In the genomic region with DNA sequence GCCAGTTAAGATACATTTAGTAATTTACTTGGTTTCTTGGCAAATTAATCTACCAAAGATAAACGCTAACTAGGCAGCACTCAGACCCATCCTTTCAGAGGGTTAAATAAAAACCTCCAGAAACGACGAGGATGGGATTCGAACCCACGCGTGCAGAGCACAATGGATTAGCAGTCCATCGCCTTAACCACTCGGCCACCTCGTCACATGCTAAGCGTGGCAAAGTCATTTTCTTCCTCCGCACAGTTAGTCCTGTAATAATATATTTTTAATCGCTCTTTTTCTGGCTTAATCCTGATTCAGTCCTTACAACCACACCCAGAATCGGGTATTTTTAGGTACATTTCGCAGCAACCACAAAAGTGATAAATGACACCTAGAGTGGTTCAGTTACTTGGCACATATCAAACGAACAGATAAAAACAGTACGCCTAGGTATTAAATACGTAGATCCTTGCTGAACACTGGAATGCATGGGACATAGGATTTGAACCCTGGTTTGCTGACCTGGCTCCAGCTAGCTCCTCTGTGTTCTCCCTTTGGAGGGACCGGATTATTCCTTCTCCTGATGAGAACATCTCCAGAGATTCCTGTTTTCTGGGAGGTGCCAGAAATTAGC, we compare ENCODE assay signal across 9 cellular contexts.
DNase-seq lines count a peak whose midpoint lies in the region; ATAC-seq, FAIRE-seq and TF ChIP-seq lines count a peak whose summit lies in the region.
"Had no signal": no experiment of that assay in that cellular context is flagged by ENCODE, and none has a peak within 500 bp of the region (broad histone marks: within the 10 kb centered on the region; RNA-seq: fewer than 3 reads in every experiment).

No MANE protein-coding gene starts in this region.

- no peaks in the 10 kb centered on the region for H3K36me3 ChIP-seq in HEK293 (ENCODE audit: control insufficient read depth in 2 of 2, insufficient read depth in 1 of 2, low read length in 2 of 2)

- no peaks in the 10 kb centered on the region for H3K4me1 ChIP-seq in HEK293 (ENCODE audit: control insufficient read depth, insufficient read depth, low read length)

- peak overlapping the region; percentile 37; the same call in 1 of the 2 replicates for H3K27ac ChIP-seq in HEK293 (ENCODE audit: extremely low read depth, low read depth, low read length)

- no peaks in the 10 kb centered on the region for H3K9me3 ChIP-seq in HEK293 (ENCODE audit: control insufficient read depth, insufficient read depth, low read depth, low read length)

- CTCF ChIA-PET in HEK293 (lab: Yijun Ruan, JAX), result interaction anchor here (0.7 to 1.6 kb wide), 4 partner anchors 9 to 54 kb away, joined by 3 to 6 read pairs (median 4); no protein-coding TSS in a partner anchor

- H3K4me3 ChIP-seq in HEK293 (ENCODE audit: low read depth, low read length) (peak overlapping the region; percentile 48), skeletal muscle cell (ENCODE audit: low read depth, low read length) (peak overlapping the region; percentile 50)

- DNase-seq in Ammon's horn (ENCODE audit: low spot score) (peak; percentile 47), RCC 7860 (ENCODE audit: low spot score) (peak; percentile 74), dermis microvascular lymphatic vessel endothelial cell (ENCODE audit: low read depth in 2 of 2) (peak; percentile 14 to 35), skeletal muscle cell (ENCODE audit: low read depth) (no peak), midbrain (lab: John Stamatoyannopoulos, UW) (no peak)

- POLR2A ChIA-PET in HEK293 (lab: Yijun Ruan, JAX), result interaction anchor here (0.5 to 2.5 kb wide), 4 partner anchors 8 to 77 kb away, joined by 3 to 16 read pairs (median 6); a partner anchor contains a TSS

- ATAC-seq in HG02763 (IDR thresholded peaks at IDR 0.05; ENCODE audit: unreplicated experiment) (no peak), GM18519 (IDR thresholded peaks at IDR 0.05; ENCODE audit: low FRiP score, unreplicated experiment) (no peak)

- no peak for TF ChIP-seq CTCF in HEK293 (tag by site-specific recombination; IDR thresholded peaks at IDR 0.05)

- FAIRE-seq in RCC 7860 (lab: Jason Lieb, UNC), result peak; percentile 59
- FAIRE-seq: islet of Langerhans had no signal

TF ChIP-seq in HEK293, 187 proteins besides CTCF, POLR2A, EP300 and RAD21 (continues in another document):
- TF ChIP-seq ZNF776 (tag by site-specific recombination; IDR thresholded peaks at IDR 0.05; ENCODE audit: borderline replicate concordance) (no peak), ZNF2 (tag by site-specific recombination; IDR thresholded peaks at IDR 0.05) (peak; percentile 88), ZNF792 (tag by site-specific recombination; IDR thresholded peaks at IDR 0.05) (no peak), ZNF155 (tag by site-specific recombination; IDR thresholded peaks at IDR 0.05) (no peak), ZNF426 (tag by site-specific recombination; IDR thresholded peaks at IDR 0.05) (no peak), KLF1 (tag by site-specific recombination; IDR thresholded peaks at IDR 0.05) (no peak), ZSCAN23 (tag by site-specific recombination; IDR thresholded peaks at IDR 0.05) (no peak), ZNF10 (tag by site-specific recombination; IDR thresholded peaks at IDR 0.05) (peak; percentile 95), KLF16 (tag by site-specific recombination; IDR thresholded peaks at IDR 0.05) (no peak), ZNF16 (tag by site-specific recombination; IDR thresholded peaks at IDR 0.05; ENCODE audit: low read depth) (no peak), SP2 (tag by site-specific recombination; IDR thresholded peaks at IDR 0.05) (no peak), ZNF311 (tag by site-specific recombination; IDR thresholded peaks at IDR 0.05; ENCODE audit: borderline replicate concordance) (no peak), ZNF654 (tag by site-specific recombination; IDR thresholded peaks at IDR 0.05; ENCODE audit: low read depth) (no peak), ZNF521 (tag by site-specific recombination; IDR thresholded peaks at IDR 0.05) (no peak), ZSCAN30 (tag by site-specific recombination; IDR thresholded peaks at IDR 0.05) (peak; percentile 74; the same call in 1 of the 2 replicates), ZNF214 (tag by site-specific recombination; IDR thresholded peaks at IDR 0.05; ENCODE audit: borderline replicate concordance) (no peak), ZNF610 (tag by site-specific recombination; IDR thresholded peaks at IDR 0.05; ENCODE audit: borderline replicate concordance) (peak; percentile 36; the same call in 1 of the 2 replicates), ZSCAN16 (tag by site-specific recombination; IDR thresholded peaks at IDR 0.05) (no peak), ZNF221 (tag by site-specific recombination; IDR thresholded peaks at IDR 0.05; ENCODE audit: borderline replicate concordance) (no peak), ZNF626 (tag by site-specific recombination; IDR thresholded peaks at IDR 0.05) (peak; percentile 46; the same call in 1 of the 2 replicates), ZNF501 (tag by site-specific recombination; IDR thresholded peaks at IDR 0.05) (peak; percentile 87)
- TF ChIP-seq, protein P1, sequence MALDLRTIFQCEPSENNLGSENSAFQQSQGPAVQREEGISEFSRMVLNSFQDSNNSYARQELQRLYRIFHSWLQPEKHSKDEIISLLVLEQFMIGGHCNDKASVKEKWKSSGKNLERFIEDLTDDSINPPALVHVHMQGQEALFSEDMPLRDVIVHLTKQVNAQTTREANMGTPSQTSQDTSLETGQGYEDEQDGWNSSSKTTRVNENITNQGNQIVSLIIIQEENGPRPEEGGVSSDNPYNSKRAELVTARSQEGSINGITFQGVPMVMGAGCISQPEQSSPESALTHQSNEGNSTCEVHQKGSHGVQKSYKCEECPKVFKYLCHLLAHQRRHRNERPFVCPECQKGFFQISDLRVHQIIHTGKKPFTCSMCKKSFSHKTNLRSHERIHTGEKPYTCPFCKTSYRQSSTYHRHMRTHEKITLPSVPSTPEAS (tag by site-specific recombination; IDR thresholded peaks at IDR 0.05), result no peak
- TF ChIP-seq, protein P2, sequence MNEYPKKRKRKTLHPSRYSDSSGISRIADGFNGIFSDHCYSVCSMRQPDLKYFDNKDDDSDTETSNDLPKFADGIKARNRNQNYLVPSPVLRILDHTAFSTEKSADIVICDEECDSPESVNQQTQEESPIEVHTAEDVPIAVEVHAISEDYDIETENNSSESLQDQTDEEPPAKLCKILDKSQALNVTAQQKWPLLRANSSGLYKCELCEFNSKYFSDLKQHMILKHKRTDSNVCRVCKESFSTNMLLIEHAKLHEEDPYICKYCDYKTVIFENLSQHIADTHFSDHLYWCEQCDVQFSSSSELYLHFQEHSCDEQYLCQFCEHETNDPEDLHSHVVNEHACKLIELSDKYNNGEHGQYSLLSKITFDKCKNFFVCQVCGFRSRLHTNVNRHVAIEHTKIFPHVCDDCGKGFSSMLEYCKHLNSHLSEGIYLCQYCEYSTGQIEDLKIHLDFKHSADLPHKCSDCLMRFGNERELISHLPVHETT (tag by site-specific recombination; IDR thresholded peaks at IDR 0.05), result peak; percentile 86
- TF ChIP-seq, protein P3, sequence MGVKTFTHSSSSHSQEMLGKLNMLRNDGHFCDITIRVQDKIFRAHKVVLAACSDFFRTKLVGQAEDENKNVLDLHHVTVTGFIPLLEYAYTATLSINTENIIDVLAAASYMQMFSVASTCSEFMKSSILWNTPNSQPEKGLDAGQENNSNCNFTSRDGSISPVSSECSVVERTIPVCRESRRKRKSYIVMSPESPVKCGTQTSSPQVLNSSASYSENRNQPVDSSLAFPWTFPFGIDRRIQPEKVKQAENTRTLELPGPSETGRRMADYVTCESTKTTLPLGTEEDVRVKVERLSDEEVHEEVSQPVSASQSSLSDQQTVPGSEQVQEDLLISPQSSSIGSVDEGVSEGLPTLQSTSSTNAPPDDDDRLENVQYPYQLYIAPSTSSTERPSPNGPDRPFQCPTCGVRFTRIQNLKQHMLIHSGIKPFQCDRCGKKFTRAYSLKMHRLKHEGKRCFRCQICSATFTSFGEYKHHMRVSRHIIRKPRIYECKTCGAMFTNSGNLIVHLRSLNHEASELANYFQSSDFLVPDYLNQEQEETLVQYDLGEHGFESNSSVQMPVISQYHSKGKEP (tag by site-specific recombination; IDR thresholded peaks at IDR 0.05), result peak; percentile 46; the same call in 1 of the 2 replicates
- TF ChIP-seq, protein P4, sequence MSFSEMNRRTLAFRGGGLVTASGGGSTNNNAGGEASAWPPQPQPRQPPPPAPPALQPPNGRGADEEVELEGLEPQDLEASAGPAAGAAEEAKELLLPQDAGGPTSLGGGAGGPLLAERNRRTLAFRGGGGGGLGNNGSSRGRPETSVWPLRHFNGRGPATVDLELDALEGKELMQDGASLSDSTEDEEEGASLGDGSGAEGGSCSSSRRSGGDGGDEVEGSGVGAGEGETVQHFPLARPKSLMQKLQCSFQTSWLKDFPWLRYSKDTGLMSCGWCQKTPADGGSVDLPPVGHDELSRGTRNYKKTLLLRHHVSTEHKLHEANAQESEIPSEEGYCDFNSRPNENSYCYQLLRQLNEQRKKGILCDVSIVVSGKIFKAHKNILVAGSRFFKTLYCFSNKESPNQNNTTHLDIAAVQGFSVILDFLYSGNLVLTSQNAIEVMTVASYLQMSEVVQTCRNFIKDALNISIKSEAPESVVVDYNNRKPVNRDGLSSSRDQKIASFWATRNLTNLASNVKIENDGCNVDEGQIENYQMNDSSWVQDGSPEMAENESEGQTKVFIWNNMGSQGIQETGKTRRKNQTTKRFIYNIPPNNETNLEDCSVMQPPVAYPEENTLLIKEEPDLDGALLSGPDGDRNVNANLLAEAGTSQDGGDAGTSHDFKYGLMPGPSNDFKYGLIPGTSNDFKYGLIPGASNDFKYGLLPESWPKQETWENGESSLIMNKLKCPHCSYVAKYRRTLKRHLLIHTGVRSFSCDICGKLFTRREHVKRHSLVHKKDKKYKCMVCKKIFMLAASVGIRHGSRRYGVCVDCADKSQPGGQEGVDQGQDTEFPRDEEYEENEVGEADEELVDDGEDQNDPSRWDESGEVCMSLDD (tag by site-specific recombination; IDR thresholded peaks at IDR 0.05), result no peak
- TF ChIP-seq, protein P5, sequence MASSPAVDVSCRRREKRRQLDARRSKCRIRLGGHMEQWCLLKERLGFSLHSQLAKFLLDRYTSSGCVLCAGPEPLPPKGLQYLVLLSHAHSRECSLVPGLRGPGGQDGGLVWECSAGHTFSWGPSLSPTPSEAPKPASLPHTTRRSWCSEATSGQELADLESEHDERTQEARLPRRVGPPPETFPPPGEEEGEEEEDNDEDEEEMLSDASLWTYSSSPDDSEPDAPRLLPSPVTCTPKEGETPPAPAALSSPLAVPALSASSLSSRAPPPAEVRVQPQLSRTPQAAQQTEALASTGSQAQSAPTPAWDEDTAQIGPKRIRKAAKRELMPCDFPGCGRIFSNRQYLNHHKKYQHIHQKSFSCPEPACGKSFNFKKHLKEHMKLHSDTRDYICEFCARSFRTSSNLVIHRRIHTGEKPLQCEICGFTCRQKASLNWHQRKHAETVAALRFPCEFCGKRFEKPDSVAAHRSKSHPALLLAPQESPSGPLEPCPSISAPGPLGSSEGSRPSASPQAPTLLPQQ (tag by site-specific recombination; IDR thresholded peaks at IDR 0.05), result peak; percentile 51; the same call in 1 of the 2 replicates

Comparison
In these comparisons a context has a peak if more than half of its experiments do, and no peak if none do; other contexts are left out.
1. DNase-seq: peak in Ammon's horn (single experiment), RCC 7860 (single experiment) and dermis microvascular lymphatic vessel endothelial cell (2 of 2); none in skeletal muscle cell (single experiment) and midbrain (single experiment).